In genomic region chr6:92723390-92723931, GRCh38 we compare ENCODE assay signal across 21 cellular contexts.
A peak's percentile ranks its signal among the peaks of the same experiment; 100 is the strongest.
DNase-seq lines count a peak whose midpoint lies in the region; ATAC-seq, FAIRE-seq and TF ChIP-seq lines count a peak whose summit lies in the region.
"Had no signal": no experiment of that assay in that cellular context is flagged by ENCODE, and none has a peak within 500 bp of the region (broad histone marks: within the 10 kb centered on the region; RNA-seq: fewer than 3 reads in every experiment).

No MANE protein-coding gene starts in this region.

- no peak overlapping the region for H3K4me3 ChIP-seq in small intestine (ENCODE audit: low read depth in 1 of 2, low read length in 2 of 2)
- H3K4me3 ChIP-seq: BLaER1, esophagus muscularis mucosa, heart left ventricle, K562, transverse colon had no signal

- in situ Hi-C loops in GM13976 (cut with MboI; ENCODE audit: low sequenced_read_pairs, unreplicated experiment): no loop called here

- H3K9me3 ChIP-seq in small intestine (ENCODE audit: control insufficient read depth, low read depth): no peaks in the 10 kb centered on the region
- H3K9me3 ChIP-seq: transverse colon had no signal

- DNase-seq in GM13976 (ENCODE audit: low spot score): peak; percentile 48
- peak; percentile 19 for DNase-seq in NCI-H1436 treated with DMSO at 0.1 percent for 48 hours (lab: John Stamatoyannopoulos, UW)
- DNase-seq in foreskin keratinocyte: no peak
- DNase-seq in small intestine: peak; percentile 6
- DNase-seq in NK-92 (lab: John Stamatoyannopoulos, UW; ENCODE audit: unreplicated experiment): no peak
- DNase-seq in sciatic nerve (ENCODE audit: low spot score): no peak
- DNase-seq in foreskin melanocyte: no peak
- DNase-seq: activated CD8-positive, alpha-beta memory T cell treated with anti-CD3 and anti-CD28 coated beads for 24 hours; islet precursor cell; NCI-H1105; NCI-H2227 treated with DMSO at 0.1 percent for 48 hours; occipital lobe; stimulated activated CD4-positive, alpha-beta T cell treated with anti-CD3 and anti-CD28 coated beads, Interleukin-4, amount 100 ng/mL, for 1 hour; transverse colon; WERI-Rb-1 had no signal

- H3K27ac ChIP-seq in foreskin keratinocyte: no peak overlapping the region
- no peak overlapping the region for H3K27ac ChIP-seq in small intestine (ENCODE audit: low read depth in 1 of 2, low read length in 1 of 2)
- H3K27ac ChIP-seq: BLaER1, esophagus muscularis mucosa, heart left ventricle, transverse colon, WERI-Rb-1 had no signal

- WGBS in small intestine, 3 donors: 88 to 94% (median 89%) methylated on average over 44 to 45 of the region's 45 CpGs

- TF ChIP-seq CTCF in GM13976 (IDR thresholded peaks at IDR 0.05; ENCODE audit: borderline replicate concordance, control extremely low read depth, extremely low read depth, insufficient read depth, missing control alignments) (no peak), foreskin keratinocyte (conservative IDR thresholded peaks at IDR 0.05) (no peak)

- FAIRE-seq in small intestine (lab: Jason Lieb, UNC): no peak
- FAIRE-seq: K562 had no signal

- ATAC-seq in foreskin keratinocyte: peak; percentile 35
- ATAC-seq in sciatic nerve: no peak
- ATAC-seq in GM19351 (IDR thresholded peaks at IDR 0.05; ENCODE audit: unreplicated experiment): no peak
- ATAC-seq: K562, T-cell had no signal

- no peaks in the 10 kb centered on the region for H3K4me1 ChIP-seq in foreskin keratinocyte
- no peaks in the 10 kb centered on the region for H3K4me1 ChIP-seq in small intestine (ENCODE audit: control insufficient read depth in 2 of 2, insufficient read depth in 1 of 2, low read depth in 1 of 2, low read length in 1 of 2)
- H3K4me1 ChIP-seq: BLaER1, esophagus muscularis mucosa, heart left ventricle, transverse colon had no signal

- H3K27me3 ChIP-seq in foreskin keratinocyte (no peaks in the 10 kb centered on the region), small intestine (ENCODE audit: control insufficient read depth in 2 of 2, insufficient read depth in 2 of 2, low read length in 2 of 2) (no peaks in the 10 kb centered on the region)
- H3K27me3 ChIP-seq: BLaER1, esophagus muscularis mucosa, heart left ventricle, transverse colon had no signal

- intact Hi-C loops in sciatic nerve (cut with DNase I): no loop called here

- no peaks in the 10 kb centered on the region for H3K36me3 ChIP-seq in small intestine (ENCODE audit: control insufficient read depth in 2 of 2, insufficient read depth in 2 of 2, low read length in 2 of 2)
- H3K36me3 ChIP-seq: BLaER1, esophagus muscularis mucosa, heart left ventricle, transverse colon, WERI-Rb-1 had no signal

Comparison
In these comparisons a context has a peak if more than half of its experiments do, and no peak if none do; other contexts are left out.
1. DNase-seq: peak in GM13976 (single experiment), NCI-H1436 treated with DMSO at 0.1 percent for 48 hours (single experiment) and small intestine (single experiment); none in foreskin keratinocyte (0 of 2), NK-92 (single experiment), sciatic nerve (single experiment) and foreskin melanocyte (single experiment).